8 cellular contexts compared by ENCODE assay signal in genomic region chr7:87934699-87935372, GRCh38. TPM values are rescaled to one million over a fixed set of nuclear protein-coding genes. Genes with fewer than 3 reads are reported as not detected.
DNase-seq lines count a peak whose midpoint lies in the region; ATAC-seq and TF ChIP-seq lines count a peak whose summit lies in the region.

No MANE protein-coding gene starts in this region.

- TF ChIP-seq CTCF in AG10803 (conservative IDR thresholded peaks at IDR 0.05; ENCODE audit: low read length) = no peak
- no peak for TF ChIP-seq CTCF in MM.1S (IDR thresholded peaks at IDR 0.05; ENCODE audit: low read length)
- TF ChIP-seq CTCF in fibroblast of villous mesenchyme (IDR thresholded peaks at IDR 0.05; ENCODE audit: insufficient read depth, low read depth, low read length) = no peak
- no peak for TF ChIP-seq CTCF in neural progenitor cell (IDR thresholded peaks at IDR 0.05)

- H3K9ac ChIP-seq in MM.1S (ENCODE audit: low read length) (peak overlapping the region; percentile 19; the same call in 1 of the 2 replicates), neural progenitor cell (no peak overlapping the region)

- no peak for DNase-seq in AG10803 (ENCODE audit: low read depth)
- DNase-seq in MM.1S = no peak
- peak; percentile 19 for DNase-seq in activated CD8-positive, alpha-beta memory T cell treated with anti-CD3 and anti-CD28 coated beads, Interleukin-2, amount 50 U/mL, for 4 hours
- peak; percentile 14 for DNase-seq in fibroblast of villous mesenchyme (ENCODE audit: low read depth)
- DNase-seq in neural progenitor cell (ENCODE audit: low spot score) = peak; percentile 52
- DNase-seq in NCI-H128 (lab: John Stamatoyannopoulos, UW; ENCODE audit: unreplicated experiment) = no peak

- ATAC-seq in GM18498 (IDR thresholded peaks at IDR 0.05; ENCODE audit: unreplicated experiment) = peak; percentile 0
- no peak for ATAC-seq in GM21423 (IDR thresholded peaks at IDR 0.05; ENCODE audit: unreplicated experiment)

- peaks cover 11% of the 10 kb centered on the region for H3K4me1 ChIP-seq in MM.1S (ENCODE audit: low read length)
- no peaks in the 10 kb centered on the region for H3K4me1 ChIP-seq in neural progenitor cell

- H2AFZ ChIP-seq in MM.1S (ENCODE audit: low read length) (peak overlapping the region; percentile 67), neural progenitor cell (replicated peaks) (peak overlapping the region; percentile 91)

- peak overlapping the region; percentile 33; the same call in 1 of the 2 replicates for H3K27ac ChIP-seq in MM.1S (ENCODE audit: low read length)
- H3K27ac ChIP-seq in neural progenitor cell = no peak overlapping the region

- H3K36me3 Mint-ChIP-seq in neural progenitor cell = peaks cover 9% of the 10 kb centered on the region

- H3K36me3 ChIP-seq in MM.1S (replicated peaks; ENCODE audit: insufficient read depth, low read length) (no peaks in the 10 kb centered on the region), neural progenitor cell (no peaks in the 10 kb centered on the region)

- H3K4me3 ChIP-seq in AG10803 (ENCODE audit: low read length) = peak overlapping the region; percentile 63
- H3K4me3 ChIP-seq in MM.1S (ENCODE audit: low read length) = peak overlapping the region; percentile 77
- H3K4me3 ChIP-seq in fibroblast of villous mesenchyme (ENCODE audit: low read depth, low read length) = peak overlapping the region; percentile 59
- peak overlapping the region; percentile 70 for H3K4me3 ChIP-seq in neural progenitor cell

- H3K4me1 Mint-ChIP-seq in neural progenitor cell = peaks cover 7% of the 10 kb centered on the region

- H3K27me3 ChIP-seq in MM.1S (replicated peaks; ENCODE audit: insufficient read depth, low read length) (no peaks in the 10 kb centered on the region), neural progenitor cell (peaks cover 21% of the 10 kb centered on the region)

- H3K4me2 ChIP-seq in MM.1S (ENCODE audit: low read depth, low read length) (peak overlapping the region; percentile 89), neural progenitor cell (peak overlapping the region; percentile 95)

- no peaks in the 10 kb centered on the region for H3K9me3 Mint-ChIP-seq in neural progenitor cell

- no peaks in the 10 kb centered on the region for H3K9me2 ChIP-seq in MM.1S (replicated peaks; ENCODE audit: insufficient read depth, low read length)

- H4K20me1 ChIP-seq in MM.1S (ENCODE audit: insufficient read depth, low read length) (no peaks in the 10 kb centered on the region), neural progenitor cell (ENCODE audit: low read depth) (no peaks in the 10 kb centered on the region)

- H3K79me2 ChIP-seq in MM.1S (ENCODE audit: low read length) (no peaks in the 10 kb centered on the region), neural progenitor cell (ENCODE audit: low read depth) (no peaks in the 10 kb centered on the region)

- peaks cover 3% of the 10 kb centered on the region for H3K27me3 Mint-ChIP-seq in neural progenitor cell (ENCODE audit: insufficient read depth, low read depth)

- no peak overlapping the region for H3K27ac Mint-ChIP-seq in neural progenitor cell

- H3F3A ChIP-seq in MM.1S (ENCODE audit: insufficient read depth, low read length) = peaks cover 7% of the 10 kb centered on the region; the same call in 1 of the 2 replicates
- peaks cover 10% of the 10 kb centered on the region for H3F3A ChIP-seq in neural progenitor cell (ENCODE audit: low read depth)

- peak overlapping the region; percentile 95 for H3K4me3 Mint-ChIP-seq in neural progenitor cell

- H3K9me3 ChIP-seq in MM.1S (replicated peaks; ENCODE audit: insufficient read depth, low read length) (no peaks in the 10 kb centered on the region), neural progenitor cell (ENCODE audit: low read depth) (no peaks in the 10 kb centered on the region)

RNA-seq across cellular contexts. Expression of gene ADAM22, which starts 0.8 kb away (rescaled TPM):
- total RNA-seq in fibroblast of villous mesenchyme (0.64 and 1.3 TPM in 2 replicates), neural progenitor cell (ENCODE audit: low replicate concordance) (10.7 and 13.7 TPM in 2 replicates)

RNA-seq across cellular contexts. Expression of gene DBF4, which starts 58.5 kb away (rescaled TPM):
- total RNA-seq in fibroblast of villous mesenchyme = 20.6 and 31.1 TPM in 2 replicates
- 87.6 and 148 TPM in 2 replicates for total RNA-seq in neural progenitor cell (ENCODE audit: low replicate concordance)

RNA-seq across cellular contexts. Expression of gene SLC25A40, which starts 58.7 kb away (rescaled TPM):
- 8.4 and 13.8 TPM in 2 replicates for total RNA-seq in fibroblast of villous mesenchyme
- total RNA-seq in neural progenitor cell (ENCODE audit: low replicate concordance) = 21.9 and 57.3 TPM in 2 replicates

Comparison
In these comparisons a context has a peak if more than half of its experiments do, and no peak if none do; other contexts are left out.
1. DNase-seq: peak in activated CD8-positive, alpha-beta memory T cell treated with anti-CD3 and anti-CD28 coated beads, Interleukin-2, amount 50 U/mL, for 4 hours (single experiment), fibroblast of villous mesenchyme (single experiment) and neural progenitor cell (single experiment); none in AG10803 (single experiment), MM.1S (single experiment) and NCI-H128 (single experiment).
2. Peak in every context shown above with its lines, with median percentiles within 50 percentile points of each other: H3K4me3 ChIP-seq.